ENCODE assay signal across 19 cellular contexts in the genomic region with DNA sequence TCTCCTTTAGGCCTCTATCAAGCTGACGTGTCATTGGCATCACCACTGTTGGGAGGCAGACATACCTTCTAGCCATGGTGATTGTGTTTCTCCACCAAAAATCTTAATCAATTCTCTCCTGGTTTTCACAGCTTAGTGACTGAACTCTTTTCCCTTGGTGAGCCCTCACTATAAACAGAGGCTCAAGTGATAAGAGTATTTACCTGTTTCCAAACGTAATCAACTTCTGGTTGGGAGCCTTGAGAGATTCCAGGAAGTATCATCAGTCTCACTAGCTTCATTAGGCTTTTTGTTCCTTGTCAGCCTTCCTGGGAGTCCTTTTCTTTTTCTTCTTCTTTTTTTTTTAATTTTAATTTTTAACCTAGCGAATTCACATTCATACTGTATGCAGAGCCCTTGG. TPM values are rescaled to one million over a fixed set of nuclear protein-coding genes. Genes with fewer than 3 reads are reported as not detected.
"Had no signal": no experiment of that assay in that cellular context is flagged by ENCODE, and none has a peak within 500 bp of the region (broad histone marks: within the 10 kb centered on the region; RNA-seq: fewer than 3 reads in every experiment).

No MANE protein-coding gene starts in this region.

- H3K9me3 ChIP-seq: body of pancreas, esophagus muscularis mucosa, thoracic aorta, upper lobe of right lung had no signal

- H3K9me3 Mint-ChIP-seq: activated CD4-positive, alpha-beta T cell treated with anti-CD3 and anti-CD28 coated beads, Interleukin-2, amount 10 ng/mL, durations not matched to agents 7 days and 5 days; activated naive CD8-positive, alpha-beta T cell treated with anti-CD3 and anti-CD28 coated beads for 36 hours; activated T-helper 1 cell treated with anti-CD3 and anti-CD28 coated beads, Interleukin-12 subunit alpha, Interleukin-12 subunit beta, Interleukin-2, Interleukin-4 antibody, amounts not matched to agents 30 ng/mL and 10 ng/mL and 1 ng/mL, durations not matched to agents 14 hours and 24 hours and 36 hours; nephron progenitor cell had no signal

- H3K4me1 ChIP-seq: upper lobe of right lung had no signal

- H3K27ac Mint-ChIP-seq: activated CD4-positive, alpha-beta T cell treated with anti-CD3 and anti-CD28 coated beads, Interleukin-2, amount 10 ng/mL, durations not matched to agents 7 days and 5 days; activated naive CD8-positive, alpha-beta T cell treated with anti-CD3 and anti-CD28 coated beads for 36 hours; activated T-helper 1 cell treated with anti-CD3 and anti-CD28 coated beads, Interleukin-12 subunit alpha, Interleukin-12 subunit beta, Interleukin-2, Interleukin-4 antibody, amounts not matched to agents 30 ng/mL and 10 ng/mL and 1 ng/mL, durations not matched to agents 14 hours and 24 hours and 36 hours had no signal

- H3K4me3 Mint-ChIP-seq: activated CD4-positive, alpha-beta T cell treated with anti-CD3 and anti-CD28 coated beads, Interleukin-2, amount 10 ng/mL, durations not matched to agents 7 days and 5 days; activated naive CD8-positive, alpha-beta T cell treated with anti-CD3 and anti-CD28 coated beads for 36 hours; activated T-helper 1 cell treated with anti-CD3 and anti-CD28 coated beads, Interleukin-12 subunit alpha, Interleukin-12 subunit beta, Interleukin-2, Interleukin-4 antibody, amounts not matched to agents 30 ng/mL and 10 ng/mL and 1 ng/mL, durations not matched to agents 14 hours and 24 hours and 36 hours; nephron progenitor cell had no signal

- H3K4me3 ChIP-seq: body of pancreas, esophagus muscularis mucosa, thoracic aorta, upper lobe of right lung had no signal

- H3K27me3 ChIP-seq: body of pancreas, esophagus muscularis mucosa, upper lobe of right lung had no signal

- H3K27ac ChIP-seq: body of pancreas, esophagus muscularis mucosa, thoracic aorta, upper lobe of right lung had no signal

- H3K27me3 Mint-ChIP-seq: activated CD4-positive, alpha-beta T cell treated with anti-CD3 and anti-CD28 coated beads, Interleukin-2, amount 10 ng/mL, durations not matched to agents 7 days and 5 days; activated naive CD8-positive, alpha-beta T cell treated with anti-CD3 and anti-CD28 coated beads for 36 hours had no signal

- ATAC-seq: body of pancreas, left ventricle myocardium superior, sciatic nerve, upper lobe of right lung had no signal

- DNase-seq: activated CD4-positive, alpha-beta T cell treated with anti-CD3 and anti-CD28 coated beads, Interleukin-2, amount 10 ng/mL, durations not matched to agents 7 days and 5 days; activated naive CD8-positive, alpha-beta T cell treated with anti-CD3 and anti-CD28 coated beads for 36 hours; amygdala; body of pancreas; caudate nucleus; hypothalamus; kidney; left ventricle myocardium superior; nephron progenitor cell; stimulated activated CD4-positive, alpha-beta T cell treated with anti-CD3 and anti-CD28 coated beads, Interleukin-1b, Interleukin-23, amount 100 ng/mL, for 48 hours; T-helper 2 cell; upper lobe of right lung had no signal

- FAIRE-seq: colon, kidney, TTC549 had no signal

RNA-seq across cellular contexts. Expression of gene KCNQ4, which starts 33.8 kb away (rescaled TPM):
- total RNA-seq: pulmonary artery endothelial cell had no signal
